Comparison of ENCODE assay signal across 17 cellular contexts in genomic region chr1:233168384-233168783, GRCh38.
DNase-seq lines count a peak whose midpoint lies in the region; ATAC-seq, FAIRE-seq and TF ChIP-seq lines count a peak whose summit lies in the region.
"Had no signal": no experiment of that assay in that cellular context is flagged by ENCODE, and none has a peak within 500 bp of the region (broad histone marks: within the 10 kb centered on the region; RNA-seq: fewer than 3 reads in every experiment).

No MANE protein-coding gene starts in this region.

- H2AFZ ChIP-seq in mammary epithelial cell (ENCODE audit: low read depth, low read length), result no peak overlapping the region
- no peak overlapping the region for H2AFZ ChIP-seq in PC-3 (ENCODE audit: low read length)
- H2AFZ ChIP-seq in endothelial cell of umbilical vein (ENCODE audit: low read depth, low read length), result no peak overlapping the region
- H2AFZ ChIP-seq: GM23338 had no signal

- dilution Hi-C loops in mammary epithelial cell (cut with HindIII; ENCODE audit: low sequenced_read_pairs) (no loop called here), endothelial cell of umbilical vein (cut with MboI; ENCODE audit: extremely low pct_ligation_motif_present, low sequenced_read_pairs) (no loop called here)

- no peak for FAIRE-seq in endothelial cell of umbilical vein (lab: Jason Lieb, UNC)

- 60% methylated on average over 1 of the region's 1 CpG for WGBS in mammary epithelial cell (ENCODE audit: low coverage, missing lambda C conversion rate)

- H3K79me2 ChIP-seq in mammary epithelial cell (ENCODE audit: insufficient read depth, low read length) (no peaks in the 10 kb centered on the region), PC-3 (ENCODE audit: low read length) (no peaks in the 10 kb centered on the region), endothelial cell of umbilical vein (ENCODE audit: control insufficient read depth, insufficient read depth, low read length) (no peaks in the 10 kb centered on the region)

- H3K9me2 ChIP-seq in PC-3 (replicated peaks; ENCODE audit: low read length), result no peaks in the 10 kb centered on the region

- peaks cover 5% of the 10 kb centered on the region for H3K9me3 ChIP-seq in mammary epithelial cell (replicated peaks; ENCODE audit: insufficient read depth, low read length)
- no peaks in the 10 kb centered on the region for H3K9me3 ChIP-seq in breast epithelium
- no peaks in the 10 kb centered on the region for H3K9me3 ChIP-seq in PC-3 (ENCODE audit: low read length)
- H3K9me3 ChIP-seq in endothelial cell of umbilical vein (replicated peaks; ENCODE audit: control insufficient read depth, insufficient read depth, low read length), result no peaks in the 10 kb centered on the region

- in situ Hi-C loops in mammary epithelial cell (cut with MboI; ENCODE audit: low sequenced_read_pairs in 2 of 2), result no loop called here

- H3K4me1 ChIP-seq in mammary epithelial cell (ENCODE audit: insufficient read depth, low read length) (no peaks in the 10 kb centered on the region), breast epithelium (no peaks in the 10 kb centered on the region), PC-3 (ENCODE audit: insufficient read depth, low read length) (peaks cover 12% of the 10 kb centered on the region; the same call in 1 of the 2 replicates), endothelial cell of umbilical vein (ENCODE audit: control insufficient read depth, extremely low read depth, insufficient read depth, low read length) (no peaks in the 10 kb centered on the region)

- no peak for TF ChIP-seq POLR2A in breast epithelium (IDR thresholded peaks at IDR 0.05)
- no peak for TF ChIP-seq POLR2A in endothelial cell of umbilical vein (IDR thresholded peaks at IDR 0.05; ENCODE audit: low read depth, low read length)

- no peaks in the 10 kb centered on the region for H3F3A ChIP-seq in PC-3 (ENCODE audit: low read length, unreplicated experiment)

- no peak overlapping the region for H3K27ac ChIP-seq in mammary epithelial cell (ENCODE audit: insufficient read depth, low read depth, low read length)
- H3K27ac ChIP-seq in breast epithelium, result no peak overlapping the region
- peak overlapping the region; percentile 22 for H3K27ac ChIP-seq in PC-3 (ENCODE audit: low read length)
- H3K27ac ChIP-seq in endothelial cell of umbilical vein (ENCODE audit: insufficient read depth, low read depth, low read length), result no peak overlapping the region

- no peaks in the 10 kb centered on the region for H3K9me1 ChIP-seq in endothelial cell of umbilical vein (replicated peaks; ENCODE audit: control insufficient read depth, extremely low read depth, insufficient read depth, low read length)

- DNase-seq in mammary epithelial cell, result peak; percentile 22
- DNase-seq in breast epithelium (ENCODE audit: low spot score in 2 of 2), result no peak
- peak; percentile 70 for DNase-seq in PC-3
- peak; percentile 16 for DNase-seq in endothelial cell of umbilical vein (ENCODE audit: low read depth, low spot score)
- DNase-seq in NCI-H526 treated with DMSO at 0.1 percent for 48 hours (lab: John Stamatoyannopoulos, UW), result no peak
- no peak for DNase-seq in GOT3 (lab: John Stamatoyannopoulos, UW)
- DNase-seq in retina, result no peak
- DNase-seq in medulla oblongata (ENCODE audit: extremely low spot score), result no peak
- DNase-seq: 8988T; ACHN; C1 segment of cervical spinal cord; Calu3; CD4-positive, alpha-beta T cell; DMS 273 treated with DMSO at 0.1 percent for 48 hours; DMS79 treated with DMSO at 0.1 percent for 48 hours; H9 had no signal

- H4K20me1 ChIP-seq in mammary epithelial cell (ENCODE audit: insufficient read depth, low read length), result no peaks in the 10 kb centered on the region
- no peaks in the 10 kb centered on the region for H4K20me1 ChIP-seq in PC-3 (ENCODE audit: low read length)
- no peaks in the 10 kb centered on the region for H4K20me1 ChIP-seq in endothelial cell of umbilical vein (replicated peaks; ENCODE audit: control insufficient read depth, extremely low read depth, insufficient read depth, low read length)

- H3K4me3 ChIP-seq in mammary epithelial cell (replicated peaks in 1 of 3; ENCODE audit: insufficient read depth in 1 of 3, low read depth in 2 of 3, low read length in 3 of 3) (no peak overlapping the region), breast epithelium (no peak overlapping the region), PC-3 (ENCODE audit: low read length) (no peak overlapping the region), endothelial cell of umbilical vein (replicated peaks in 1 of 3; ENCODE audit: insufficient read depth in 1 of 3, low read depth in 1 of 3, low read length in 3 of 3) (no peak overlapping the region)
- H3K4me3 ChIP-seq: GM23338 had no signal

- TF ChIP-seq CTCF in mammary epithelial cell (conservative IDR thresholded peaks at IDR 0.05 in 1 of 2, IDR thresholded peaks at IDR 0.05 in 1 of 2; ENCODE audit: extremely low read depth in 1 of 2, insufficient read depth in 1 of 2, low read depth in 1 of 2, low read length in 2 of 2), result no peak
- TF ChIP-seq CTCF in breast epithelium (IDR thresholded peaks at IDR 0.05), result no peak
- no peak for TF ChIP-seq CTCF in PC-3 (conservative IDR thresholded peaks at IDR 0.05; ENCODE audit: low read depth, low read length)
- TF ChIP-seq CTCF in endothelial cell of umbilical vein (IDR thresholded peaks at IDR 0.05; ENCODE audit: extremely low read depth in 1 of 2, insufficient read depth in 1 of 2, low read depth in 1 of 2, low read length in 2 of 2), result no peak

- POLR2A ChIA-PET in PC-3 (lab: Charles Lee; ENCODE audit: unreplicated experiment), result interaction anchor here (0.5 to 0.7 kb wide), 3 partner anchors 32 to 1497 kb away, joined by 3 to 8 read pairs (median 3); no protein-coding TSS in a partner anchor
- POLR2A ChIA-PET in endothelial cell of umbilical vein (lab: Charles Lee), result no interaction called here

- H3K9ac ChIP-seq in mammary epithelial cell (ENCODE audit: insufficient read depth, low read length) (no peak overlapping the region), PC-3 (ENCODE audit: low read length) (no peak overlapping the region), endothelial cell of umbilical vein (replicated peaks; ENCODE audit: extremely low read depth, insufficient read depth, low read length) (no peak overlapping the region)

- intact Hi-C loops in mammary epithelial cell (cut with micrococcal nuclease), result no loop called here
- intact Hi-C loops in breast epithelium (cut with DNase I; ENCODE audit: low total_unique reads), result no loop called here
- intact Hi-C loops in PC-3 (cut with micrococcal nuclease), result loop anchor here (1.0 kb wide), 1 partner anchor 55 kb away; no protein-coding TSS in a partner anchor
- intact Hi-C loops in endothelial cell of umbilical vein (cut with micrococcal nuclease), result no loop called here

- H3K4me2 ChIP-seq in mammary epithelial cell (ENCODE audit: insufficient read depth, low read depth, low read length) (no peak overlapping the region), PC-3 (ENCODE audit: low read length) (no peak overlapping the region), endothelial cell of umbilical vein (ENCODE audit: insufficient read depth, low read length) (no peak overlapping the region)
- H3K4me2 ChIP-seq: GM23338 had no signal

- H3K36me3 ChIP-seq in mammary epithelial cell (ENCODE audit: insufficient read depth, low read length) (peaks cover 4% of the 10 kb centered on the region), breast epithelium (no peaks in the 10 kb centered on the region), PC-3 (ENCODE audit: low read depth, low read length) (peaks cover 15% of the 10 kb centered on the region; the same call in 1 of the 2 replicates), endothelial cell of umbilical vein (ENCODE audit: control insufficient read depth in 2 of 2, extremely low read depth in 1 of 2, insufficient read depth in 2 of 2, low read length in 2 of 2) (no peaks in the 10 kb centered on the region)

- peak; percentile 95 for ATAC-seq in PC-3
- ATAC-seq: GM23338 had no signal

- H3K27me3 ChIP-seq in mammary epithelial cell (ENCODE audit: insufficient read depth, low read length), result no peaks in the 10 kb centered on the region
- no peaks in the 10 kb centered on the region for H3K27me3 ChIP-seq in breast epithelium
- no peaks in the 10 kb centered on the region for H3K27me3 ChIP-seq in PC-3 (ENCODE audit: low read length)
- no peaks in the 10 kb centered on the region for H3K27me3 ChIP-seq in endothelial cell of umbilical vein (ENCODE audit: control insufficient read depth in 2 of 2, insufficient read depth in 2 of 2, low read length in 2 of 2)

- BruUV-seq in mammary epithelial cell (replicated peaks; lab: Mats Ljungman, UMichigan) (no TSS peak), PC-3 (replicated peaks; lab: Mats Ljungman, UMichigan) (no TSS peak), endothelial cell of umbilical vein (replicated peaks; lab: Mats Ljungman, UMichigan) (no TSS peak)

- CTCF ChIA-PET in mammary epithelial cell (lab: Charles Lee; ENCODE audit: low non-redundant PET) (no interaction called here), PC-3 (lab: Charles Lee) (interaction anchor here (0.6 to 1.1 kb wide), 2 partner anchors 55 to 95 kb away, joined by 3 read pairs; no protein-coding TSS in a partner anchor), endothelial cell of umbilical vein (lab: Charles Lee) (no interaction called here)

TF ChIP-seq in endothelial cell of umbilical vein, 7 proteins besides CTCF, POLR2A, EP300 and RAD21:
- TF ChIP-seq, protein P1, sequence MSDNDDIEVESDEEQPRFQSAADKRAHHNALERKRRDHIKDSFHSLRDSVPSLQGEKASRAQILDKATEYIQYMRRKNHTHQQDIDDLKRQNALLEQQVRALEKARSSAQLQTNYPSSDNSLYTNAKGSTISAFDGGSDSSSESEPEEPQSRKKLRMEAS (IDR thresholded peaks at IDR 0.05; ENCODE audit: insufficient read depth, insufficient read length), result no peak
- TF ChIP-seq FOS (IDR thresholded peaks at IDR 0.05; ENCODE audit: borderline replicate concordance, insufficient read depth, low read length) (no peak), JUN (IDR thresholded peaks at IDR 0.05; ENCODE audit: borderline replicate concordance, insufficient read depth, insufficient read length, low read depth) (no peak), EZH2 (IDR thresholded peaks at IDR 0.05; ENCODE audit: borderline replicate concordance, low read depth, low read length, severe bottlenecking) (no peak), GATA2 (IDR thresholded peaks at IDR 0.05; ENCODE audit: insufficient read depth, insufficient read length, low read depth, low read length) (no peak), POLR2AphosphoS5 (IDR thresholded peaks at IDR 0.05; ENCODE audit: insufficient read depth, low read depth, low read length) (no peak), MYC (IDR thresholded peaks at IDR 0.05; ENCODE audit: low read depth, low read length) (no peak)

Comparison
In these comparisons a context has a peak if more than half of its experiments do, and no peak if none do; other contexts are left out.
1. DNase-seq: peak in mammary epithelial cell (single experiment), PC-3 (single experiment) and endothelial cell of umbilical vein (single experiment); none in breast epithelium (0 of 2), NCI-H526 treated with DMSO at 0.1 percent for 48 hours (single experiment), GOT3 (single experiment), retina (single experiment) and medulla oblongata (single experiment).